In the genomic region with DNA sequence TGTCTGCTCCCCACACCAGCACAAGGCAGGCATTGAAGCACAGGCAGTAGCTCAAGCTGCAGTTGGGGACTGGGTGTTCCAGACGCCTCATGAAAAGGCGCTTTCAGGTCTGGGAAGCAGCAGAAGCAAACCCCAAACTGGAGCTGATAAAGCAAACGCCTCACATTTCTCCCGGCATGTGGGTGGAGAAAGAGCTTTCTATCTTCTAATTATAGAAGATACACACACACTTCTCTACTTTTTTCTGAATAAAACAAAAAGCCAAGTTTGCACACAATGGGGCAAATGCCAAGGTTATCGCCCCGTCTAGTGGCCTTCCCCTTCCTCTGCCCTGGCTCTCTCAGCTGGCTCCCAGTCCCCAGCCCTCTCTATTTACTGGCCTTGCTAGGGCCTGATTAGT, we compare ENCODE assay signal across 18 cellular contexts.
A peak's percentile ranks its signal among the peaks of the same experiment; 100 is the strongest.
DNase-seq lines count a peak whose midpoint lies in the region; ATAC-seq and TF ChIP-seq lines count a peak whose summit lies in the region.
"Had no signal": no experiment of that assay in that cellular context is flagged by ENCODE, and none has a peak within 500 bp of the region (broad histone marks: within the 10 kb centered on the region; RNA-seq: fewer than 3 reads in every experiment).

No MANE protein-coding gene starts in this region.

- no peak for TF ChIP-seq EP300 in ovary (IDR thresholded peaks at IDR 0.05)

- H3K27me3 ChIP-seq in heart left ventricle: peaks cover 0 to 9% (median 0%) of the 10 kb centered on the region in 9 donors
- no peaks in the 10 kb centered on the region for H3K27me3 ChIP-seq in ovary
- H3K27me3 ChIP-seq: Peyer's patch had no signal

- ATAC-seq in Right ventricle myocardium inferior (no peak), heart left ventricle (no peak), HG03378 (IDR thresholded peaks at IDR 0.05; ENCODE audit: unreplicated experiment) (no peak)

- no peaks in the 10 kb centered on the region for H3K9me3 Mint-ChIP-seq in activated naive CD8-positive, alpha-beta T cell treated with anti-CD3 and anti-CD28 coated beads for 36 hours
- H3K9me3 Mint-ChIP-seq: H9, IgD-negative memory B cell had no signal

- TF ChIP-seq CTCF in heart left ventricle (IDR thresholded peaks at IDR 0.05): no peak
- no peak for TF ChIP-seq CTCF in ovary (IDR thresholded peaks at IDR 0.05)

- H3K4me3 ChIP-seq in heart left ventricle (no peak overlapping the region), ovary (no peak overlapping the region)
- H3K4me3 ChIP-seq: Peyer's patch had no signal

- no peak overlapping the region for H3K4me3 Mint-ChIP-seq in activated naive CD8-positive, alpha-beta T cell treated with anti-CD3 and anti-CD28 coated beads for 36 hours
- H3K4me3 Mint-ChIP-seq: H9, IgD-negative memory B cell had no signal

- no peak overlapping the region for H3K27ac ChIP-seq in heart left ventricle
- no peak overlapping the region for H3K27ac ChIP-seq in ovary
- H3K27ac ChIP-seq: 22Rv1, C4-2B, Peyer's patch had no signal

- H3K36me3 ChIP-seq in heart left ventricle (no peaks in the 10 kb centered on the region), ovary (no peaks in the 10 kb centered on the region)
- H3K36me3 ChIP-seq: Peyer's patch had no signal

- no peaks in the 10 kb centered on the region for H3K36me3 Mint-ChIP-seq in activated naive CD8-positive, alpha-beta T cell treated with anti-CD3 and anti-CD28 coated beads for 36 hours

- no peaks in the 10 kb centered on the region for H3K9me3 ChIP-seq in heart left ventricle
- no peaks in the 10 kb centered on the region for H3K9me3 ChIP-seq in ovary
- H3K9me3 ChIP-seq: Peyer's patch had no signal

- DNase-seq in Right ventricle myocardium inferior (ENCODE audit: missing footprints): peak; percentile 48
- no peak for DNase-seq in heart left ventricle
- DNase-seq in inferior parietal cortex (ENCODE audit: extremely low spot score): peak; percentile 80
- peak in 3 of 5 donors; percentile 32 to 57 (median 52) for DNase-seq in ovary
- no peak for DNase-seq in dermis blood vessel endothelial cell
- DNase-seq in NCI-H1417 (lab: John Stamatoyannopoulos, UW): no peak
- DNase-seq in activated naive CD8-positive, alpha-beta T cell treated with anti-CD3 and anti-CD28 coated beads for 36 hours: no peak
- DNase-seq: COR-L47, H9, NCI-H1436 treated with DMSO at 0.1 percent for 48 hours, NCI-H2081, NCI-H524, SHP77 treated with DMSO at 0.1 percent for 48 hours had no signal

- WGBS in heart left ventricle, 4 donors: 55 to 77% (median 62%) methylated on average over 6 of the region's 6 CpGs
- WGBS in ovary, 3 donors: 1 to 24% (median 7%) methylated on average over 6 of the region's 6 CpGs

- no peak for TF ChIP-seq POLR2A in heart left ventricle (IDR thresholded peaks at IDR 0.05)
- no peak for TF ChIP-seq POLR2A in ovary (IDR thresholded peaks at IDR 0.05)

- peaks cover 0 to 6% (median 1%) of the 10 kb centered on the region in 12 donors for H3K4me1 ChIP-seq in heart left ventricle
- peaks cover 3% of the 10 kb centered on the region for H3K4me1 ChIP-seq in ovary (ENCODE audit: insufficient read depth)
- H3K4me1 ChIP-seq: Peyer's patch had no signal

- H3K27ac Mint-ChIP-seq in activated naive CD8-positive, alpha-beta T cell treated with anti-CD3 and anti-CD28 coated beads for 36 hours: no peak overlapping the region
- H3K27ac Mint-ChIP-seq: IgD-negative memory B cell had no signal

- no peaks in the 10 kb centered on the region for H3K27me3 Mint-ChIP-seq in activated naive CD8-positive, alpha-beta T cell treated with anti-CD3 and anti-CD28 coated beads for 36 hours

- intact Hi-C loops in Right ventricle myocardium inferior (cut with DNase I): no loop called here
- intact Hi-C loops in heart left ventricle (cut with DNase I): no loop called here
- intact Hi-C loops in ovary (cut with DNase I): no loop called here

- peaks cover 10% of the 10 kb centered on the region for H3K4me1 Mint-ChIP-seq in activated naive CD8-positive, alpha-beta T cell treated with anti-CD3 and anti-CD28 coated beads for 36 hours
- H3K4me1 Mint-ChIP-seq: IgD-negative memory B cell had no signal

Comparison
In these comparisons a context has a peak if more than half of its experiments do, and no peak if none do; other contexts are left out.
1. DNase-seq: peak in Right ventricle myocardium inferior (single experiment), inferior parietal cortex (single experiment) and ovary (3 of 5); none in heart left ventricle (0 of 5), dermis blood vessel endothelial cell (single experiment), NCI-H1417 (0 of 3) and activated naive CD8-positive, alpha-beta T cell treated with anti-CD3 and anti-CD28 coated beads for 36 hours (single experiment).